8 cellular contexts compared by ENCODE assay signal in the genomic region with DNA sequence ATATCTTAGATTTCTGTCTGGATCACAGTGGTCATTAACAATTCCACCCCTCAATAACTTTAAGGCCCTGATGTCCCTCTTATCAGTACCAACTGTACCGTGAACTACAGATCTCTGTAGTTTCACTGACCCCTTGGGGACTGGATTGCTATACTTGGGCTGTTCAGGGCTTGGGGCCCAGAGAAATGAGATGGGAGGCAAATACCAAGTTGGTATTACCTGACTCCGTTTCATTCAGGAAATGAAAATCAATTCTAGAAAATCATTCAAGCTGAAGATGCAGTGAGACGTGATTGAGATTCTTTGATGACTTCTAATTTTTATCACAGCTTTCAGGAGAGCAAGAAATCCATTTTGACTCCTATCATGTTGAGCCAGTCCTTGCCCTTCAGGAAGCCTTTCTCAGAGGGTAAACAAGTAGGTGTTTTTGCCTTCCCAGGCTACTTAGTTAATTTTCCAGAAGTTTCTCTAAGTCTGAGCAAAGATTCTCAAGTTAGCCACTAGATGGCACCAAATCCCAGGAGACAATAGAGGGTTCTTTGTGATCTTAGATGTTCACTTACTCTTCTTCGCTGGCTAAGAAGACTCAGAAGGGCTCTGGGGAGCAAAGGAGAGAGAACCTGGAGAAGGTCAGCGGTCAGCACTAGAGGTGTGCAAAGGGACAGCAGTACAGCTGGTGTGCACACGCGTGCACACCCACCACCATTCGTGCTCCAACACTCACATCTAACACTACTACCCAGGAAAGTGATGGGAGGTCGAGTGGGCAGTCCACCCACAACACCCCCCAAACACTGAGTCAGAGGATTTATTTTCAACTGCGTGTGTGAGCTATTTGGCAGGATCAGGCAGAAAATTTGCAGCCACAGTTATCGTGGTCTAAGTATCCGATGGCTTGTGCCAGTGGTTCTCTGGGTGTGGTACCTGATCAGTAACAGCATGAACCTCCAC. TPM values are rescaled to one million over a fixed set of nuclear protein-coding genes. Genes with fewer than 3 reads are reported as not detected.
DNase-seq lines count a peak whose midpoint lies in the region; ATAC-seq and TF ChIP-seq lines count a peak whose summit lies in the region.

No MANE protein-coding gene starts in this region.

- no peaks in the 10 kb centered on the region for H3K4me1 ChIP-seq in fibroblast of lung (ENCODE audit: control insufficient read depth, extremely low read depth, insufficient read depth, low read length)

- no peak overlapping the region for H3K9ac ChIP-seq in fibroblast of lung (ENCODE audit: insufficient read depth, low read length)
- H3K9ac ChIP-seq in neural cell (ENCODE audit: low read length): no peak overlapping the region

- H3K36me3 ChIP-seq in fibroblast of lung (ENCODE audit: control insufficient read depth, insufficient read depth, low read length): no peaks in the 10 kb centered on the region
- H3K36me3 ChIP-seq in neural cell (ENCODE audit: insufficient read depth, low read length): no peaks in the 10 kb centered on the region

- peaks cover 12% of the 10 kb centered on the region for H3K36me3 Mint-ChIP-seq in activated CD4-positive, alpha-beta memory T cell treated with anti-CD3 and anti-CD28 coated beads for 36 hours

- no peak for TF ChIP-seq EP300 in neural cell (conservative IDR thresholded peaks at IDR 0.05; ENCODE audit: poor library complexity, severe bottlenecking)

- TF ChIP-seq CTCF in C4-2B (conservative IDR thresholded peaks at IDR 0.05) (peak; percentile 76), fibroblast of lung (conservative IDR thresholded peaks at IDR 0.05 in 1 of 2, IDR thresholded peaks at IDR 0.05 in 1 of 2; ENCODE audit: low read depth in 1 of 2, low read length in 2 of 2) (peak; percentile 51 to 64), neural cell (IDR thresholded peaks at IDR 0.05; ENCODE audit: poor library complexity, severe bottlenecking) (peak; percentile 72)

- H3K79me2 ChIP-seq in fibroblast of lung (ENCODE audit: control insufficient read depth, insufficient read depth, low read length) (peaks cover 24% of the 10 kb centered on the region), neural cell (replicated peaks; ENCODE audit: insufficient read depth, low read length) (peaks cover 8% of the 10 kb centered on the region)

- intact Hi-C loops in activated CD4-positive, alpha-beta memory T cell treated with anti-CD3 and anti-CD28 coated beads for 36 hours (cut with micrococcal nuclease): loop anchor here (1.0 to 10.0 kb wide), 7 partner anchors 72 to 1449 kb away; partner anchors contain the start of genes ARMCX4 and BEX5

- POLR2A ChIA-PET in activated CD4-positive, alpha-beta memory T cell treated with anti-CD3 and anti-CD28 coated beads for 36 hours (lab: Charles Lee): interaction anchor here (1.1 to 1.7 kb wide), 2 partner anchors 11 to 25 kb away, joined by 4 to 6 read pairs; no protein-coding TSS in a partner anchor

- peaks cover 47% of the 10 kb centered on the region for H3K4me1 Mint-ChIP-seq in activated CD4-positive, alpha-beta memory T cell treated with anti-CD3 and anti-CD28 coated beads for 36 hours (ENCODE audit: low read depth)

- no peaks in the 10 kb centered on the region for H3K27me3 Mint-ChIP-seq in activated CD4-positive, alpha-beta memory T cell treated with anti-CD3 and anti-CD28 coated beads for 36 hours

- DNase-seq in NCI-H2107 (lab: John Stamatoyannopoulos, UW) (peak; percentile 52), fibroblast of lung (ENCODE audit: low read depth in 2 of 2) (peak; percentile 68 to 87), activated gamma-delta T cell (lab: John Stamatoyannopoulos, UW) (no peak)
- DNase-seq in activated CD4-positive, alpha-beta memory T cell treated with anti-CD3 and anti-CD28 coated beads for 36 hours: no peak

- H3K27ac Mint-ChIP-seq in activated CD4-positive, alpha-beta memory T cell treated with anti-CD3 and anti-CD28 coated beads for 36 hours: peak overlapping the region; percentile 82

- no peaks in the 10 kb centered on the region for H3F3A ChIP-seq in neural cell (ENCODE audit: insufficient read depth, low read length, poor library complexity, severe bottlenecking)

- H3K4me3 ChIP-seq in fibroblast of lung (replicated peaks in 1 of 4; ENCODE audit: control extremely low read depth in 1 of 4, insufficient read depth in 1 of 4, low read depth in 3 of 4, low read length in 4 of 4): no peak overlapping the region
- H3K4me3 ChIP-seq in neural cell (ENCODE audit: low read length): no peak overlapping the region

- peak; percentile 70 for TF ChIP-seq RAD21 in neural cell (conservative IDR thresholded peaks at IDR 0.05)

- H4K20me1 ChIP-seq in fibroblast of lung (ENCODE audit: control insufficient read depth, extremely low read depth, insufficient read depth, low read length): no peaks in the 10 kb centered on the region
- H4K20me1 ChIP-seq in neural cell (ENCODE audit: insufficient read depth): no peaks in the 10 kb centered on the region

- H3K9me3 ChIP-seq in fibroblast of lung (ENCODE audit: control insufficient read depth, insufficient read depth, low read depth, low read length): no peaks in the 10 kb centered on the region
- H3K9me3 ChIP-seq in neural cell (ENCODE audit: low read length): no peaks in the 10 kb centered on the region

- no peak overlapping the region for H3K27ac ChIP-seq in C4-2B
- H3K27ac ChIP-seq in fibroblast of lung (ENCODE audit: insufficient read depth, low read length): no peak overlapping the region
- H3K27ac ChIP-seq in neural cell (ENCODE audit: low read length): no peak overlapping the region

- CTCF ChIA-PET in activated CD4-positive, alpha-beta memory T cell treated with anti-CD3 and anti-CD28 coated beads for 36 hours (lab: Charles Lee): interaction anchor here (0.6 to 1.6 kb wide), 16 partner anchors 8 to 384 kb away, joined by 3 to 6 read pairs (median 4); partner anchors contain the start of genes ARMCX4 and RPL36A

- H3K4me2 ChIP-seq in fibroblast of lung (ENCODE audit: extremely low read depth, insufficient read depth, low read length) (no peak overlapping the region), neural cell (ENCODE audit: low read length) (no peak overlapping the region)

- ATAC-seq in GM18519 (IDR thresholded peaks at IDR 0.05; ENCODE audit: low FRiP score, unreplicated experiment) (peak; percentile 53), HG03025 (IDR thresholded peaks at IDR 0.05; ENCODE audit: low FRiP score, unreplicated experiment) (peak; percentile 19)

- no peaks in the 10 kb centered on the region for H3K9me3 Mint-ChIP-seq in activated CD4-positive, alpha-beta memory T cell treated with anti-CD3 and anti-CD28 coated beads for 36 hours

- H2AFZ ChIP-seq in fibroblast of lung (ENCODE audit: low read length) (no peak overlapping the region), neural cell (ENCODE audit: low read depth, low read length) (no peak overlapping the region)

- no peaks in the 10 kb centered on the region for H3K27me3 ChIP-seq in fibroblast of lung (ENCODE audit: control insufficient read depth, insufficient read depth, low read length)
- H3K27me3 ChIP-seq in neural cell (ENCODE audit: insufficient read depth, low read depth, low read length): no peaks in the 10 kb centered on the region

- H3K9me2 ChIP-seq in neural cell (ENCODE audit: insufficient read depth, low read length): no peaks in the 10 kb centered on the region

- peak overlapping the region; percentile 48 for H3K4me3 Mint-ChIP-seq in activated CD4-positive, alpha-beta memory T cell treated with anti-CD3 and anti-CD28 coated beads for 36 hours

TF ChIP-seq in neural cell, 6 proteins besides CTCF, POLR2A, EP300 and RAD21:
- TF ChIP-seq TAF1 (IDR thresholded peaks at IDR 0.05; ENCODE audit: low read depth): no peak
- peak; percentile 66 for TF ChIP-seq SMC3 (conservative IDR thresholded peaks at IDR 0.05; ENCODE audit: poor library complexity)

RNA-seq across cellular contexts. Expression of gene HNRNPH2, which starts 7.4 kb away (rescaled TPM):
- 10 to 100 TPM; 32.5 to 33.8 TPM for total RNA-seq in activated CD4-positive, alpha-beta memory T cell treated with anti-CD3 and anti-CD28 coated beads for 36 hours
- total RNA-seq in fibroblast of lung: 82.7 and 84.1 TPM in 2 replicates
- 76.6 and 91.5 TPM in 2 replicates for polyA plus RNA-seq in fibroblast of lung
- polyA plus RNA-seq in fibroblast of lung (2012): 92.2 and 98.7 TPM in 2 replicates
- polyA minus RNA-seq in fibroblast of lung (ENCODE audit: low replicate concordance): 9.3 and 12.6 TPM in 2 replicates
- polyA plus RNA-seq in neural cell: 136 and 167 TPM in 2 replicates
- 98.4 and 105 TPM in 2 replicates for polyA minus RNA-seq in neural cell

RNA-seq across cellular contexts. Expression of gene GLA, which starts 7.7 kb away (rescaled TPM):
- 10 to 100 TPM; 40.4 to 43.6 TPM for total RNA-seq in activated CD4-positive, alpha-beta memory T cell treated with anti-CD3 and anti-CD28 coated beads for 36 hours
- total RNA-seq in fibroblast of lung: 11.3 and 19.3 TPM in 2 replicates
- polyA plus RNA-seq in fibroblast of lung (23.1 and 30.3 TPM in 2 replicates), neural cell (39.0 and 57.5 TPM in 2 replicates)
- 16.8 and 24.2 TPM in 2 replicates for polyA plus RNA-seq in fibroblast of lung (2012)
- polyA minus RNA-seq in fibroblast of lung (ENCODE audit: low replicate concordance) (2.6 and 10.3 TPM in 2 replicates), neural cell (9.7 and 12.4 TPM in 2 replicates)

RNA-seq across cellular contexts. Expression of gene RPL36A, which starts 24.6 kb away (rescaled TPM):
- 100 to 1,000 TPM; 364 to 420 TPM for total RNA-seq in activated CD4-positive, alpha-beta memory T cell treated with anti-CD3 and anti-CD28 coated beads for 36 hours
- 305 and 521 TPM in 2 replicates for total RNA-seq in fibroblast of lung
- polyA plus RNA-seq in fibroblast of lung (2,163 and 2,209 TPM in 2 replicates), neural cell (1,366 and 1,978 TPM in 2 replicates)
- polyA plus RNA-seq in fibroblast of lung (2012): 1,818 and 2,496 TPM in 2 replicates
- polyA minus RNA-seq in fibroblast of lung (ENCODE audit: low replicate concordance) (3.9 and 12.9 TPM in 2 replicates), neural cell (95.9 and 408 TPM in 2 replicates)

RNA-seq across cellular contexts. Expression of gene BTK, which starts 29.5 kb away (rescaled TPM):
- under 1 TPM; 0.21 to 0.58 TPM for total RNA-seq in activated CD4-positive, alpha-beta memory T cell treated with anti-CD3 and anti-CD28 coated beads for 36 hours
- not detected in 2 replicates for total RNA-seq in fibroblast of lung
- polyA plus RNA-seq in fibroblast of lung: 0.05 TPM in 1 of 2 replicates, not detected in the other
- not detected in 2 replicates for polyA plus RNA-seq in fibroblast of lung (2012)
- polyA minus RNA-seq in fibroblast of lung (ENCODE audit: low replicate concordance): not detected in 2 replicates
- not detected in 2 replicates for polyA plus RNA-seq in neural cell
- polyA minus RNA-seq in neural cell: not detected in 2 replicates

Comparison
In these comparisons a context has a peak if more than half of its experiments do, and no peak if none do; other contexts are left out.
1. DNase-seq: peak in NCI-H2107 (single experiment) and fibroblast of lung (2 of 2); none in activated CD4-positive, alpha-beta memory T cell treated with anti-CD3 and anti-CD28 coated beads for 36 hours (single experiment) and activated gamma-delta T cell (single experiment).
2. Peak in every context shown above with its lines, with median percentiles within 50 percentile points of each other: CTCF ChIP-seq.